24 cellular contexts compared by ENCODE assay signal in the genomic region with DNA sequence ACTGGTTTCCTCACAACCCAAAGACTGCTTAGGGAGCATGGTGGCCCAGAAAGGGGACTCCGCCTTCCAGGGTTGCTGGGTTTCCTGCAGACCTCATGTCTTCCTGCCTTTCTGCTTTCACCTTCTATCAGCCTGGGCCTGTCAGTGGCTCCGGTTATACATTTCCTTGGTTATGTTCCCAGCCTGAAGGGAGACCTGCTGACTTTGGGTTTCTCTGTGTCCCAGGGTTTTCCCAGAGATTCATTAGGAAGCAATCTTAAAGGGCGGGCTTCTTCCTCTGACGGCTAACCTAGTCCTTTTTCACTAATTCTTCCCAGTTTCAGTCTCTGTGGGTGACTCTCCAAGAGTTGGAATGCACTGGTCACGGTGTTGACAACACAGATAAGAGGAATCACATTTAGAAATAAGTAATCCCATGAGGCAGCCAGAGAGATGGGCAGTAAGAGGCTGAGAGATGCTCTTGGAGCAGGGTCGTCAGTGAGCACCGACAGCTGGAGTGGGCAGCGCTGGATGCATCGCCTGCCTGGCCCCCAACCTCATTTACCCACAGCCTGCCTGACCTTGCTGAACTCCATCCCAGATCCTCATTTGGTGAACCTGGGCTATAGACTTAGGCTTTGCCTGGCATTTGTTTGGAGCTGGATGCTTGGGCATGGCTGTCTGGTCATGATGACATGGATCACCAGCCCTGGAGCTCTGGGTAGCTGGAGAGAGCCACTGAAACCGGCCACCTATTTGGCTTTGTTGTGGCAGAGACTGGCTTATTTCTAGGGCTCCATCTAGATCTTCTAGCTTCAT. TPM values are rescaled to one million over a fixed set of nuclear protein-coding genes. Genes with fewer than 3 reads are reported as not detected.
DNase-seq lines count a peak whose midpoint lies in the region; ATAC-seq and TF ChIP-seq lines count a peak whose summit lies in the region.
"Had no signal": no experiment of that assay in that cellular context is flagged by ENCODE, and none has a peak within 500 bp of the region (broad histone marks: within the 10 kb centered on the region; RNA-seq: fewer than 3 reads in every experiment).

No MANE protein-coding gene starts in this region.

- H3K36me3 Mint-ChIP-seq in nephron progenitor cell (ENCODE audit: low read depth): no peaks in the 10 kb centered on the region
- H3K36me3 Mint-ChIP-seq: activated naive CD8-positive, alpha-beta T cell treated with anti-CD3 and anti-CD28 coated beads, Interleukin-2, amount 10 ng/mL, durations not matched to agents 7 days and 5 days had no signal

- peak; percentile 8 for ATAC-seq in left ventricle myocardium superior
- ATAC-seq in Right ventricle myocardium inferior: no peak
- ATAC-seq: stimulated activated naive CD8-positive, alpha-beta T cell treated with anti-CD3 and anti-CD28 coated beads, Interleukin-15, Interleukin-2, amounts not matched to agents 100 U/mL and 50 U/mL, for 24 hours had no signal

- intact Hi-C loops in left ventricle myocardium superior (cut with micrococcal nuclease): no loop called here
- intact Hi-C loops in Right ventricle myocardium inferior (cut with DNase I): no loop called here
- intact Hi-C loops in posterior vena cava (cut with DNase I): no loop called here

- DNase-seq in left ventricle myocardium superior (no peak), Right ventricle myocardium inferior (ENCODE audit: missing footprints) (no peak), ecto neural progenitor cell (ENCODE audit: low spot score) (peak; percentile 25), posterior vena cava (ENCODE audit: low spot score) (peak; percentile 9), activated gamma-delta T cell treated with Interleukin-2 at 50 U/mL for 16 hours (no peak), NCI-H1930 (lab: John Stamatoyannopoulos, UW) (no peak), nephron progenitor cell (no peak)
- DNase-seq: activated naive CD8-positive, alpha-beta T cell treated with anti-CD3 and anti-CD28 coated beads, Interleukin-2, amount 10 ng/mL, durations not matched to agents 7 days and 5 days; activated T-cell treated with anti-CD3 and anti-CD28 coated beads for 4 hours; C1 segment of cervical spinal cord; cerebellar nuclear complex; COR-L47; DMS79; GF-D8; HCEC 1CT; kidney; NCI-H1092; NCI-H2029 treated with DMSO at 0.1 percent for 48 hours; NCI-H2227 treated with DMSO at 0.1 percent for 48 hours; NCI-H526 treated with DMSO at 0.1 percent for 48 hours; SIG-M5; stimulated activated naive CD8-positive, alpha-beta T cell treated with anti-CD3 and anti-CD28 coated beads, Interleukin-15, Interleukin-2, amounts not matched to agents 100 U/mL and 50 U/mL, for 24 hours had no signal

- no peak overlapping the region for H3K4me3 Mint-ChIP-seq in nephron progenitor cell
- H3K4me3 Mint-ChIP-seq: activated naive CD8-positive, alpha-beta T cell treated with anti-CD3 and anti-CD28 coated beads, Interleukin-2, amount 10 ng/mL, durations not matched to agents 7 days and 5 days; neural crest cell had no signal

- H3K27ac Mint-ChIP-seq in nephron progenitor cell: no peak overlapping the region
- H3K27ac Mint-ChIP-seq: activated naive CD8-positive, alpha-beta T cell treated with anti-CD3 and anti-CD28 coated beads, Interleukin-2, amount 10 ng/mL, durations not matched to agents 7 days and 5 days had no signal

- H3K9me3 Mint-ChIP-seq in nephron progenitor cell: no peaks in the 10 kb centered on the region
- H3K9me3 Mint-ChIP-seq: activated naive CD8-positive, alpha-beta T cell treated with anti-CD3 and anti-CD28 coated beads, Interleukin-2, amount 10 ng/mL, durations not matched to agents 7 days and 5 days; neural crest cell had no signal

- peaks cover 10% of the 10 kb centered on the region for H3K4me1 Mint-ChIP-seq in nephron progenitor cell
- H3K4me1 Mint-ChIP-seq: neural crest cell had no signal

- TF ChIP-seq CTCF in nephron progenitor cell (IDR thresholded peaks at IDR 0.05): no peak

- peaks cover 16% of the 10 kb centered on the region for H3K27me3 Mint-ChIP-seq in nephron progenitor cell (ENCODE audit: low read depth, poor library complexity)

RNA-seq across cellular contexts. Expression of gene EHD4, which starts 10.0 kb away (rescaled TPM):
- total RNA-seq in left ventricle myocardium superior (53.5 TPM), Right ventricle myocardium inferior (55.5 TPM), posterior vena cava (10 to 100 TPM; 21.3 to 22.5 TPM)

RNA-seq across cellular contexts. Expression of gene PLA2G4E, which starts 38.5 kb away (rescaled TPM):
- total RNA-seq in left ventricle myocardium superior: not detected
- 0.05 TPM for total RNA-seq in Right ventricle myocardium inferior
- total RNA-seq in posterior vena cava: not detected
- total RNA-seq: activated naive CD8-positive, alpha-beta T cell treated with anti-CD3 and anti-CD28 coated beads, Interleukin-2, amount 10 ng/mL, durations not matched to agents 7 days and 5 days; astrocyte; kidney; neural crest cell had no signal

Comparison
In these comparisons a context has a peak if more than half of its experiments do, and no peak if none do; other contexts are left out.
1. DNase-seq: peak in ecto neural progenitor cell (single experiment) and posterior vena cava (single experiment); none in left ventricle myocardium superior (single experiment), Right ventricle myocardium inferior (single experiment), activated gamma-delta T cell treated with Interleukin-2 at 50 U/mL for 16 hours (single experiment), NCI-H1930 (0 of 2) and nephron progenitor cell (single experiment).